18 cellular contexts compared by ENCODE assay signal in genomic region chr2:128984855-128985254, GRCh38.
DNase-seq lines count a peak whose midpoint lies in the region; ATAC-seq and TF ChIP-seq lines count a peak whose summit lies in the region.
"Had no signal": no experiment of that assay in that cellular context is flagged by ENCODE, and none has a peak within 500 bp of the region (broad histone marks: within the 10 kb centered on the region; RNA-seq: fewer than 3 reads in every experiment).

No MANE protein-coding gene starts in this region.

- no peak for TF ChIP-seq POLR2A in esophagus muscularis mucosa (IDR thresholded peaks at IDR 0.05; ENCODE audit: low read depth)

- no peak overlapping the region for H3K27ac ChIP-seq in esophagus muscularis mucosa (replicated peaks in 1 of 4)
- H3K27ac ChIP-seq: 22Rv1, BLaER1, C4-2B had no signal

- no peak for TF ChIP-seq EP300 in esophagus muscularis mucosa (IDR thresholded peaks at IDR 0.05)

- TF ChIP-seq CTCF in esophagus muscularis mucosa (IDR thresholded peaks at IDR 0.05): no peak

- no peaks in the 10 kb centered on the region for H3K9me3 ChIP-seq in esophagus muscularis mucosa
- H3K9me3 ChIP-seq: BLaER1, Caco-2, HAP-1 had no signal

- no peak overlapping the region for H3K4me3 ChIP-seq in esophagus muscularis mucosa
- H3K4me3 ChIP-seq: BLaER1, HAP-1 had no signal

- ATAC-seq in left colon: no peak
- ATAC-seq: CD8-positive, alpha-beta T cell had no signal

- peaks cover 0 to 9% (median 8%) of the 10 kb centered on the region in 4 donors for H3K4me1 ChIP-seq in esophagus muscularis mucosa
- H3K4me1 ChIP-seq: BLaER1, Caco-2, HAP-1 had no signal

- DNase-seq in NCI-H2107 treated with DMSO at 0.1 percent for 48 hours (lab: John Stamatoyannopoulos, UW; ENCODE audit: unreplicated experiment): peak; percentile 5
- no peak for DNase-seq in NCI-H2107 (lab: John Stamatoyannopoulos, UW)
- peak; percentile 79 for DNase-seq in esophagus muscularis mucosa (ENCODE audit: extremely low spot score)
- DNase-seq in mesenteric fat pad (ENCODE audit: low spot score): peak; percentile 51
- DNase-seq in HuH-7.5 (ENCODE audit: low spot score): no peak
- DNase-seq in left colon: no peak
- DNase-seq in amygdala (lab: John Stamatoyannopoulos, UW): no peak
- DNase-seq: Caco-2; CD4-positive, CD25-positive, alpha-beta regulatory T cell; CD8-positive, alpha-beta T cell; DMS153; DND-41; GOT3; HFFc6 had no signal

- intact Hi-C loops in esophagus muscularis mucosa (cut with DNase I) (no loop called here), left colon (cut with DNase I, micrococcal nuclease) (no loop called here)

- no peaks in the 10 kb centered on the region for H3K27me3 ChIP-seq in esophagus muscularis mucosa
- H3K27me3 ChIP-seq: BLaER1 had no signal

- no peaks in the 10 kb centered on the region for H3K36me3 ChIP-seq in esophagus muscularis mucosa
- H3K36me3 ChIP-seq: BLaER1, HAP-1 had no signal

- WGBS in esophagus muscularis mucosa: 74% methylated on average over 8 of the region's 8 CpGs

Comparison
In these comparisons a context has a peak if more than half of its experiments do, and no peak if none do; other contexts are left out.
1. DNase-seq: peak in NCI-H2107 treated with DMSO at 0.1 percent for 48 hours (single experiment), esophagus muscularis mucosa (single experiment) and mesenteric fat pad (single experiment); none in NCI-H2107 (single experiment), HuH-7.5 (single experiment), left colon (0 of 2) and amygdala (0 of 56).